In the genomic region with DNA sequence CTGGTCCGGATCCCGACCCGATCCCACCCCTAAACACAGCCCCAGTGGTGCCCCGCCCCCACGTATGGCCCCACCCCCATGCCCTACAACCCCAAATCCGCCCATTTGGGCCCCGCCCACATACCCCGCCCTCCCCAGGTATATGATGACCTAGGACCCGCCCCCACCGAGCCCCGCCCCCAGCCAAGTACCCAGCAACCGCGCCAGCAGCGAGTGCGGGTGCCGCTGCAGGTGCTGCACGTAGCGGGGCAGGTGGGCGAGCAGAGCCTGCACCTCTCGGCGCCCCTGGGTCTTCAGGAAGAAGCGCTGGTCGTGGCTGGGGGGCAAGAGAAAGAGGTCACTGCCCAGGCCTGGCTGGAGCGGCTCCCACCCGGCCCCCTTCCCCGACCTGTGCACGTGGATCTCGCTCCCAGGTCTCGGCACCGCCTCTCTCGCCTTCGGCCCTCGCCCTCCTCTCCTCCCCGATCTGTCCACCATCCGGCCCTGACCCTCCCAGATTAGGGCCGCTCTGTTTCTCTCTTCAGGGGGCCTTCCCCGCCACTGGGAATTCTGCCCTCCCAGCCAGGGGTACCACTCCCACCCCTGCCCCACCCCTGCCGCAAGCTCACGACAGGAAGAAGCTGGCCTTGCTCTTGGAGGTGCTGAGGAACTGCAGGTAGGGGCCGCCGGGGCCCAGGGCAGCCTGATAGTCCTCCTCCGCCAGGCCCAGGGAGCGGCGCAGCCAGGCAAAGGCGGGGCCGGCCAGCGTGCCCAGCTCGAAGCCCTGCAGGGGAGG, we compare ENCODE assay signal across 8 cellular contexts. TPM values are rescaled to one million over a fixed set of nuclear protein-coding genes. Genes with fewer than 3 reads are reported as not detected.
DNase-seq lines count a peak whose midpoint lies in the region; ATAC-seq and TF ChIP-seq lines count a peak whose summit lies in the region.

No MANE protein-coding gene starts in this region.

- H3K27me3 Mint-ChIP-seq in CD14-positive monocyte (ENCODE audit: low read depth in 3 of 3) = peaks cover 73 to 92% (median 88%) of the 10 kb centered on the region in 3 donors

- peaks cover 27% of the 10 kb centered on the region for H3K4me1 Mint-ChIP-seq in CD14-positive monocyte

- peaks cover 0 to 6% of the 10 kb centered on the region in 2 donors for H3K36me3 Mint-ChIP-seq in CD14-positive monocyte

- ATAC-seq in HG03159 (IDR thresholded peaks at IDR 0.05; ENCODE audit: unreplicated experiment) (no peak), GM18870 (IDR thresholded peaks at IDR 0.05; ENCODE audit: unreplicated experiment) (no peak)

- intact Hi-C loops in CD14-positive monocyte (cut with micrococcal nuclease) = loop anchor here in 1 of 2 donors (10.0 kb wide), 1 partner anchor 333 kb away; no protein-coding TSS in a partner anchor

- no peak for TF ChIP-seq CTCF in CD14-positive monocyte (IDR thresholded peaks at IDR 0.05)

- no peak overlapping the region for H3K27ac Mint-ChIP-seq in CD14-positive monocyte

- peaks cover 0 to 7% (median 4%) of the 10 kb centered on the region in 7 donors for H3K9me3 Mint-ChIP-seq in CD14-positive monocyte

- H3K4me3 Mint-ChIP-seq in CD14-positive monocyte = peak overlapping the region; percentile 52 to 80

- DNase-seq in CD14-positive monocyte (ENCODE audit: low spot score) = no peak
- peak; percentile 9 for DNase-seq in NCI-H526 treated with DMSO at 0.1 percent for 48 hours (lab: John Stamatoyannopoulos, UW)
- DNase-seq in activated gamma-delta T cell treated with Interleukin-2 at 50 U/mL for 16 hours = peak; percentile 67
- DNase-seq in islet precursor cell = peak; percentile 93
- peak; percentile 49 to 66 for DNase-seq in stimulated activated CD8-positive, alpha-beta memory T cell treated with anti-CD3 and anti-CD28 coated beads, Interleukin-2, amount 100 ng/mL, for 1 hour (ENCODE audit: low read depth in 2 of 2)
- DNase-seq in D341Med (ENCODE audit: low spot score) = no peak

RNA-seq across cellular contexts. Expression of gene PIP5KL1, which starts 2.9 kb away (rescaled TPM):
- under 1 TPM; 0.31 to 0.57 TPM for polyA plus RNA-seq in CD14-positive monocyte

RNA-seq across cellular contexts. Expression of gene DPM2, which starts 10.0 kb away (rescaled TPM):
- polyA plus RNA-seq in CD14-positive monocyte = 10 to 100 TPM; 25.4 to 28.7 TPM

RNA-seq across cellular contexts. Expression of gene ST6GALNAC4, which starts 10.8 kb away (rescaled TPM):
- 10 to 100 TPM in 1 of 2 donors, 1 to 10 TPM in 1; 8.9 to 10.3 TPM for polyA plus RNA-seq in CD14-positive monocyte

RNA-seq across cellular contexts. Expression of gene ST6GALNAC6, which starts 28.2 kb away (rescaled TPM):
- polyA plus RNA-seq in CD14-positive monocyte = 10 to 100 TPM in 1 of 2 donors, 1 to 10 TPM in 1; 8.2 to 12.0 TPM

RNA-seq across cellular contexts. Expression of gene AK1, which starts 50.2 kb away (rescaled TPM):
- not detected for polyA plus RNA-seq in CD14-positive monocyte

Comparison
In these comparisons a context has a peak if more than half of its experiments do, and no peak if none do; other contexts are left out.
1. DNase-seq: peak in NCI-H526 treated with DMSO at 0.1 percent for 48 hours (single experiment), activated gamma-delta T cell treated with Interleukin-2 at 50 U/mL for 16 hours (single experiment), islet precursor cell (single experiment) and stimulated activated CD8-positive, alpha-beta memory T cell treated with anti-CD3 and anti-CD28 coated beads, Interleukin-2, amount 100 ng/mL, for 1 hour (2 of 2); none in CD14-positive monocyte (single experiment) and D341Med (single experiment).